ENCODE assay signal across 1 cellular context in genomic region chr3:48439820-48440589, GRCh38.
TF ChIP-seq lines count a peak whose summit lies in the region.

Gene CCDC51 (minus strand): TSS chr3:48440119. CDS start chr3:48435128, 4,991 bp downstream.
Gene TMA7 (plus strand): TSS chr3:48440257. CDS start chr3:48440297, 40 bp downstream.

TF ChIP-seq in GM12878, 131 proteins besides CTCF, POLR2A, EP300 and RAD21 (continued from another document):
- TF ChIP-seq ZBTB33 (IDR thresholded peaks at IDR 0.05) = no peak
- no peak for TF ChIP-seq HSF1 (IDR thresholded peaks at IDR 0.05; ENCODE audit: low read depth, low read length)
- peak; percentile 52; the same call in 1 of the 2 replicates for TF ChIP-seq RELB (IDR thresholded peaks at IDR 0.05; ENCODE audit: low read depth)
- peak; percentile 81 for TF ChIP-seq E2F8 (IDR thresholded peaks at IDR 0.05; ENCODE audit: low read depth, partially characterized antibody)
- no peak for TF ChIP-seq ZBTB4 (CRISPR knock-in tag; IDR thresholded peaks at IDR 0.05)
- peak; percentile 93 for TF ChIP-seq MTA2 (IDR thresholded peaks at IDR 0.05; ENCODE audit: low read depth)
- TF ChIP-seq RUNX3 (IDR thresholded peaks at IDR 0.05; ENCODE audit: low read length) = peak; percentile 47; the same call in 1 of the 2 replicates
- peak; percentile 98 for TF ChIP-seq GABPA (IDR thresholded peaks at IDR 0.05; ENCODE audit: low read depth)
- TF ChIP-seq ATF2 (IDR thresholded peaks at IDR 0.05; ENCODE audit: low read length) = no peak
- peak; percentile 11 for TF ChIP-seq USF1 (IDR thresholded peaks at IDR 0.05; ENCODE audit: borderline replicate concordance, extremely low read length, insufficient read depth, low read depth, low read length)
- TF ChIP-seq POLR2AphosphoS5 (IDR thresholded peaks at IDR 0.05; ENCODE audit: low read length) = peak; percentile 89
- no peak for TF ChIP-seq NRF1 (conservative IDR thresholded peaks at IDR 0.05; ENCODE audit: low read depth, low read length)
- TF ChIP-seq ZNF217 (IDR thresholded peaks at IDR 0.05) = no peak
- TF ChIP-seq EED (IDR thresholded peaks at IDR 0.05; ENCODE audit: low read depth) = peak; percentile 10; the same call in 1 of the 2 replicates
- no peak for TF ChIP-seq ZNF384 (IDR thresholded peaks at IDR 0.05; ENCODE audit: borderline replicate concordance, low read depth, low read length)
- peak; percentile 42 for TF ChIP-seq SIX5 (IDR thresholded peaks at IDR 0.05; ENCODE audit: low read depth, low read length, severe bottlenecking)
- no peak for TF ChIP-seq IKZF2 (IDR thresholded peaks at IDR 0.05)
- TF ChIP-seq MEF2A (IDR thresholded peaks at IDR 0.05; ENCODE audit: insufficient read depth, low read depth, low read length) = 0 out of 2 replicates have a peak, but pooled peaks have one; percentile 24
- TF ChIP-seq IRF5 (IDR thresholded peaks at IDR 0.05; ENCODE audit: borderline replicate concordance) = no peak
- TF ChIP-seq ZBTB40 (IDR thresholded peaks at IDR 0.05; ENCODE audit: borderline replicate concordance) = peak; percentile 96
- peak; percentile 84 for TF ChIP-seq MAX (IDR thresholded peaks at IDR 0.05; ENCODE audit: low read depth, low read length)
- 0 out of 2 replicates have a peak, but pooled peaks have one; percentile 10 for TF ChIP-seq DPF2 (IDR thresholded peaks at IDR 0.05)
